In the genomic region with DNA sequence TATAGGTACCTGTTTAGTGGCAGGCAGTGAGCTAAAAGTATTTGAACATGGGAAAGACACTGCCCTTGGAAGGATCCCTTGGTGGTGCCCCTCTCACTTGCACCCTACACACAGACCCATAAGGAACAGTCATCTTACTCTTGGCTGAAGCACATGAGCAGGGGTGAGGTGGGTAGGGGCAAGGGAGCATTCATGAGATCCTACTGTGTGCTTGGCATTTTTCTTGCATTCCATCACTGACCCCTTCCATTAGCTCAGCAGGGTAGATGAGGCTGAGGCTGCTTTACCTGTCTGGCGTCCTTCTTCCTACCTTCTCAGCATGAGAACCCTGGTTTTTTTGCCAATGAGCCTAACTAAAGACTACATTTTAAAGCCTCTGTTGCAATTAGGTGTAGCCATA, we compare ENCODE assay signal across 22 cellular contexts. TPM values are rescaled to one million over a fixed set of nuclear protein-coding genes. Genes with fewer than 3 reads are reported as not detected.
A peak's percentile ranks its signal among the peaks of the same experiment; 100 is the strongest.
DNase-seq lines count a peak whose midpoint lies in the region; TF ChIP-seq lines count a peak whose summit lies in the region.
"Had no signal": no experiment of that assay in that cellular context is flagged by ENCODE, and none has a peak within 500 bp of the region (broad histone marks: within the 10 kb centered on the region; RNA-seq: fewer than 3 reads in every experiment).

No MANE protein-coding gene starts in this region.

- no peak for TF ChIP-seq CTCF in MM.1S (IDR thresholded peaks at IDR 0.05; ENCODE audit: low read length)
- TF ChIP-seq CTCF in endodermal cell (conservative IDR thresholded peaks at IDR 0.05): no peak

- H3K4me2 ChIP-seq in MM.1S (ENCODE audit: low read depth, low read length): no peak overlapping the region
- no peak overlapping the region for H3K4me2 ChIP-seq in mesenchymal stem cell (ENCODE audit: low read length, poor library complexity, severe bottlenecking)

- H3K14ac ChIP-seq in mesenchymal stem cell (ENCODE audit: low read length in 2 of 2): peak overlapping the region in 1 of 2 experiments; percentile 28

- no peak overlapping the region for H3K27ac Mint-ChIP-seq in endodermal cell
- H3K27ac Mint-ChIP-seq: CD8-positive, alpha-beta T cell; HFFc6 had no signal

- no peaks in the 10 kb centered on the region for H3K9me2 ChIP-seq in MM.1S (replicated peaks; ENCODE audit: insufficient read depth, low read length)

- H3K23ac ChIP-seq in mesenchymal stem cell (ENCODE audit: low read length in 2 of 2): no peak overlapping the region

- H3K36me3 ChIP-seq in MM.1S (replicated peaks; ENCODE audit: insufficient read depth, low read length) (no peaks in the 10 kb centered on the region), endodermal cell (ENCODE audit: control insufficient read depth, insufficient read depth, low read length) (no peaks in the 10 kb centered on the region), mesenchymal stem cell (ENCODE audit: control insufficient read depth in 1 of 2, insufficient read depth in 2 of 2, low read depth in 1 of 2, low read length in 2 of 2) (no peaks in the 10 kb centered on the region)
- H3K36me3 ChIP-seq: BLaER1 treated with 17β-estradiol and CSF1 and Interleukin-3, amounts not matched to agents 10 nM and 100 nM; MG63; Peyer's patch had no signal

- H3K4me1 Mint-ChIP-seq in endodermal cell: peaks cover 25% of the 10 kb centered on the region

- 68% methylated on average over 1 of the region's 1 CpG; no CpG with 5 or more reads in 1 of the 2 experiments for WGBS in endodermal cell (ENCODE audit: insufficient coverage in 1 of 2, insufficient read length in 1 of 2), 2 experiments
- 40% methylated on average over 1 of the region's 1 CpG for WGBS in mesenchymal stem cell

- H3K4me1 ChIP-seq in MM.1S (ENCODE audit: low read length) (no peaks in the 10 kb centered on the region), endodermal cell (ENCODE audit: control insufficient read depth, insufficient read depth, low read length) (peaks cover 10% of the 10 kb centered on the region), mesenchymal stem cell (ENCODE audit: control insufficient read depth, insufficient read depth, low read depth, low read length) (no peaks in the 10 kb centered on the region)
- H3K4me1 ChIP-seq: Peyer's patch had no signal

- H2AK5ac ChIP-seq in mesenchymal stem cell (ENCODE audit: low read length, severe bottlenecking): no peak overlapping the region

- H3K9ac ChIP-seq in MM.1S (ENCODE audit: low read length) (no peak overlapping the region), endodermal cell (ENCODE audit: extremely low read depth, low read length, poor library complexity, severe bottlenecking) (no peak overlapping the region), mesenchymal stem cell (ENCODE audit: low read length) (no peak overlapping the region)
- H3K9ac ChIP-seq: BLaER1 treated with 17β-estradiol and CSF1 and Interleukin-3, amounts not matched to agents 10 nM and 100 nM had no signal

- no peak overlapping the region for H2BK15ac ChIP-seq in mesenchymal stem cell (ENCODE audit: low read depth, poor library complexity, severe bottlenecking)

- H3K9me3 Mint-ChIP-seq in endodermal cell: no peaks in the 10 kb centered on the region
- H3K9me3 Mint-ChIP-seq: HFFc6 had no signal

- H3K79me1 ChIP-seq in mesenchymal stem cell (replicated peaks; ENCODE audit: low read length, poor library complexity, severe bottlenecking): no peaks in the 10 kb centered on the region

- H3K4me3 Mint-ChIP-seq in endodermal cell: no peak overlapping the region
- H3K4me3 Mint-ChIP-seq: CD8-positive, alpha-beta T cell; HFFc6 had no signal

- H3K4me3 ChIP-seq in MM.1S (ENCODE audit: low read length) (no peak overlapping the region), endodermal cell (ENCODE audit: low read length) (no peak overlapping the region), mesenchymal stem cell (ENCODE audit: insufficient read depth in 1 of 2, low read depth in 1 of 2, low read length in 2 of 2) (no peak overlapping the region)
- H3K4me3 ChIP-seq: BLaER1 treated with 17β-estradiol and CSF1 and Interleukin-3, amounts not matched to agents 10 nM and 100 nM; K562; MG63; Peyer's patch had no signal

- H3K18ac ChIP-seq in mesenchymal stem cell (ENCODE audit: low read depth in 1 of 2, low read length in 2 of 2): no peak overlapping the region

- no peaks in the 10 kb centered on the region for H4K20me1 ChIP-seq in MM.1S (ENCODE audit: insufficient read depth, low read length)
- H4K20me1 ChIP-seq: BLaER1 treated with 17β-estradiol and CSF1 and Interleukin-3, amounts not matched to agents 10 nM and 100 nM had no signal

- peak overlapping the region; percentile 31; the same call in 1 of the 2 replicates for H3K27ac ChIP-seq in MM.1S (ENCODE audit: low read length)
- H3K27ac ChIP-seq in endodermal cell (ENCODE audit: low read depth, low read length): no peak overlapping the region
- no peak overlapping the region for H3K27ac ChIP-seq in mesenchymal stem cell (ENCODE audit: low read length, poor library complexity, severe bottlenecking)
- H3K27ac ChIP-seq: Peyer's patch had no signal

- no peak overlapping the region for H2AFZ ChIP-seq in MM.1S (ENCODE audit: low read length)
- H2AFZ ChIP-seq in mesenchymal stem cell (ENCODE audit: low read depth, low read length): no peak overlapping the region

- no peak overlapping the region for H2BK120ac ChIP-seq in mesenchymal stem cell (ENCODE audit: low read depth, low read length)

- DNase-seq in ELF-1 (ENCODE audit: low read depth, low spot score): peak; percentile 14
- no peak for DNase-seq in MM.1S
- peak; percentile 89 for DNase-seq in endodermal cell
- DNase-seq in islet precursor cell: peak; percentile 74
- no peak for DNase-seq in NCI-H146 treated with DMSO at 0.1 percent for 48 hours (lab: John Stamatoyannopoulos, UW; ENCODE audit: unreplicated experiment)
- DNase-seq in mesenchymal stem cell: no peak
- DNase-seq in activated CD4-positive, alpha-beta T cell treated with anti-CD3 and anti-CD28 coated beads, Interleukin-2, amount 50 U/mL, for 48 hours: no peak
- DNase-seq: 8988T; CD8-positive, alpha-beta T cell; DND-41; HFFc6; MG63; NCI-H1048; NCI-H1417 treated with DMSO at 0.1 percent for 48 hours; NCI-H187 treated with DMSO at 0.1 percent for 48 hours; NCI-H2107; NCI-H510A; NCI-H748 treated with DMSO at 0.1 percent for 48 hours; NK-92 treated with Interleukin-12 subunit alpha and Interleukin-12 subunit beta, amount 100 ng/mL, for 24 hours; Peyer's patch had no signal

- no peaks in the 10 kb centered on the region for H3K27me3 ChIP-seq in MM.1S (replicated peaks; ENCODE audit: insufficient read depth, low read length)
- peaks cover 7% of the 10 kb centered on the region for H3K27me3 ChIP-seq in endodermal cell (ENCODE audit: control insufficient read depth, insufficient read depth, low read length, poor library complexity, severe bottlenecking)
- H3K27me3 ChIP-seq in mesenchymal stem cell (ENCODE audit: control insufficient read depth in 1 of 2, insufficient read depth in 1 of 2, low read length in 2 of 2): peaks cover 0 to 3% of the 10 kb centered on the region in 2 experiments
- H3K27me3 ChIP-seq: BLaER1 treated with 17β-estradiol and CSF1 and Interleukin-3, amounts not matched to agents 10 nM and 100 nM; MG63; Peyer's patch had no signal

- H3K9me3 ChIP-seq in MM.1S (replicated peaks; ENCODE audit: insufficient read depth, low read length): no peaks in the 10 kb centered on the region
- no peaks in the 10 kb centered on the region for H3K9me3 ChIP-seq in endodermal cell (ENCODE audit: control insufficient read depth, low read length)
- peaks cover 3% of the 10 kb centered on the region for H3K9me3 ChIP-seq in mesenchymal stem cell (ENCODE audit: control insufficient read depth, low read length)
- H3K9me3 ChIP-seq: BLaER1 treated with 17β-estradiol and CSF1 and Interleukin-3, amounts not matched to agents 10 nM and 100 nM; MG63; Peyer's patch had no signal

- no peak overlapping the region for H4K91ac ChIP-seq in mesenchymal stem cell (ENCODE audit: low read length)

- no peaks in the 10 kb centered on the region for H3F3A ChIP-seq in MM.1S (ENCODE audit: insufficient read depth, low read length)

- no peak overlapping the region for H3K4ac ChIP-seq in mesenchymal stem cell (ENCODE audit: low read depth in 1 of 2, low read length in 2 of 2)

- H3K27me3 Mint-ChIP-seq in endodermal cell (ENCODE audit: insufficient read depth): peaks cover 4% of the 10 kb centered on the region

- H4K8ac ChIP-seq in mesenchymal stem cell (ENCODE audit: low read length): no peak overlapping the region

- H3K79me2 ChIP-seq in MM.1S (ENCODE audit: low read length): no peaks in the 10 kb centered on the region

- no peak overlapping the region for H2BK12ac ChIP-seq in mesenchymal stem cell (ENCODE audit: low read length in 2 of 2)

- no peaks in the 10 kb centered on the region for H3K36me3 Mint-ChIP-seq in endodermal cell (ENCODE audit: low read depth)
- H3K36me3 Mint-ChIP-seq: CD8-positive, alpha-beta T cell had no signal

- no peak overlapping the region for H2BK5ac ChIP-seq in mesenchymal stem cell (ENCODE audit: low read depth, low read length, poor library complexity, severe bottlenecking)

RNA-seq across cellular contexts. Expression of gene CCT6B, which starts 48.3 kb away (rescaled TPM):
- total RNA-seq in endodermal cell: 1 to 10 TPM in 1 of 2 donors, under 1 TPM in 1; 0.88 to 2.8 TPM
- 2.4 TPM for polyA plus RNA-seq in endodermal cell (2013, experiment 1 of 2)
- 1.9 TPM for polyA plus RNA-seq in endodermal cell (2013, experiment 2 of 2)
- polyA plus RNA-seq in mesenchymal stem cell (2013, experiment 1 of 2): 1.6 TPM
- 1.6 TPM for polyA plus RNA-seq in mesenchymal stem cell (2013, experiment 2 of 2)

RNA-seq across cellular contexts. Expression of gene ZNF830, which starts 48.3 kb away (rescaled TPM):
- 10 to 100 TPM; 18.5 to 23.3 TPM for total RNA-seq in endodermal cell
- polyA plus RNA-seq in endodermal cell (2013, experiment 1 of 2): 12.4 TPM
- polyA plus RNA-seq in endodermal cell (2013, experiment 2 of 2): 8.3 TPM
- polyA plus RNA-seq in mesenchymal stem cell (2013, experiment 1 of 2): 7.3 TPM
- 6.9 TPM for polyA plus RNA-seq in mesenchymal stem cell (2013, experiment 2 of 2)

Comparison
In these comparisons a context has a peak if more than half of its experiments do, and no peak if none do; other contexts are left out.
1. DNase-seq: peak in ELF-1 (single experiment), endodermal cell (single experiment) and islet precursor cell (single experiment); none in MM.1S (single experiment), NCI-H146 treated with DMSO at 0.1 percent for 48 hours (single experiment), mesenchymal stem cell (single experiment) and activated CD4-positive, alpha-beta T cell treated with anti-CD3 and anti-CD28 coated beads, Interleukin-2, amount 50 U/mL, for 48 hours (0 of 2).